19 cellular contexts compared by ENCODE assay signal in the genomic region with DNA sequence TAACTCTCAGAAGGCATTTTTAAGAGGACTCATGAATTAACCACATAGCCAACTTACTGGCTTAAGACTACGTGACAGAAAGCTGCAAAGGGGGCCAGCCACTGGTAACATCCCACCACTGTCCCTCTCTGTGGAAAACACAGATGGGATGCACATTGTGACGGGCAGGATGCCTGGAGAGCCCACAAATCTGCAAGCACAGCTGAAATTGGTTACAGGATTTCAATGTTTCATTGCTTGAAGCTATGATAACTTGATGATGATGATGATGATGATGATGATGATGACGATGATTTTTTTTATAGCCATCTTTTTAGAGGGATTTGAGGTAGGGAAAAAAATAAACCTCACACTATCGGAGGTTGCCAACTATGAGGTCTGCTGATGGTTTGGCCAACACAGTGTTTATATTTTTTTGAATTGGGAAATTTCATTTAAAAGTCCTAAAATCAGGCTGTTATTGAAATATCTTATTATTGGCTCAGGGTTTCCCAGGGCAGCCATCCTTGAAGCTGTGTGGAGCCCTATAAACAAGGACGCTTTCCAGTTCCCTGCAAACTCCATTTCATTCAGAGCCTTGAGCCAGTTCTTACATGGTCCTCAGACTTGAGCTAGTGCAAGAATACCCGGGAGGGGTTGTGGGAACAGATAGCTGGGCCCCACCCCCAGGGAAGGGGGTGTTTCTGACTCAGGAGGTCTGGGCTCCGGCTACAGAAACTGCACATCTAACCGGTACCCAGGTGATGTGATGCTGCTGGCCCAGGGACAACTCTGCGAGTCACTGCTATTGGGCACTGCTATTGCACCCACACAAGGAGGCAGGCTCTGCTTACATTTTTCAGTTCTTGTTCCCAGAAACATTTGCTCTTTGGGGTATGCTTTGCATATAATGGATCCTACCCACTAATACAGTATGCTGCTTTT. TPM values are rescaled to one million over a fixed set of nuclear protein-coding genes. Genes with fewer than 3 reads are reported as not detected.
A peak's percentile ranks its signal among the peaks of the same experiment; 100 is the strongest.
DNase-seq lines count a peak whose midpoint lies in the region; TF ChIP-seq lines count a peak whose summit lies in the region.
"Had no signal": no experiment of that assay in that cellular context is flagged by ENCODE, and none has a peak within 500 bp of the region (broad histone marks: within the 10 kb centered on the region; RNA-seq: fewer than 3 reads in every experiment).

No MANE protein-coding gene starts in this region.

- H3K27me3 ChIP-seq in GM23248 (replicated peaks; ENCODE audit: insufficient read depth) = no peaks in the 10 kb centered on the region
- H3K27me3 ChIP-seq: adrenal gland, esophagus muscularis mucosa, upper lobe of left lung had no signal

- H3K4me1 Mint-ChIP-seq in T-helper 2 cell treated with Interferon-gamma antibody and Interleukin-4, amounts not matched to agents 5 μg/mL and 100 μg/mL, for 36 hours (ENCODE audit: low read depth) = peaks cover 18% of the 10 kb centered on the region

- H3K36me3 Mint-ChIP-seq in T-helper 2 cell treated with Interferon-gamma antibody and Interleukin-4, amounts not matched to agents 5 μg/mL and 100 μg/mL, for 36 hours (ENCODE audit: low read depth) = peaks cover 6% of the 10 kb centered on the region
- H3K36me3 Mint-ChIP-seq: CD4-positive, CD25-positive, alpha-beta regulatory T cell; T-cell had no signal

- in situ Hi-C loops in GM23248 (cut with MboI) = no loop called here

- H3K4me3 ChIP-seq in GM12864 (ENCODE audit: low read depth, low read length) (no peak overlapping the region), GM23248 (no peak overlapping the region)
- H3K4me3 ChIP-seq: adrenal gland, esophagus muscularis mucosa, psoas muscle, upper lobe of left lung had no signal

- peaks cover 26% of the 10 kb centered on the region for H3F3A ChIP-seq in GM23248 (ENCODE audit: insufficient read depth)

- peak; percentile 4 for TF ChIP-seq CTCF in GM12864 (IDR thresholded peaks at IDR 0.05; ENCODE audit: low read depth, low read length, missing control alignments)

- H3K27me3 Mint-ChIP-seq in T-helper 2 cell treated with Interferon-gamma antibody and Interleukin-4, amounts not matched to agents 5 μg/mL and 100 μg/mL, for 36 hours (ENCODE audit: low read depth) = no peaks in the 10 kb centered on the region

- 28 to 29% methylated on average over 9 of the region's 9 CpGs for WGBS in GM23248 (ENCODE audit: low coverage in 1 of 2, low lambda C conversion rate in 2 of 2, missing lambda C conversion rate in 2 of 2), 2 experiments

- no peaks in the 10 kb centered on the region for H3K79me2 ChIP-seq in GM23248 (ENCODE audit: insufficient read depth)

- H3K27ac ChIP-seq in GM23248 = peak overlapping the region; percentile 78
- H3K27ac ChIP-seq: adrenal gland, esophagus muscularis mucosa, psoas muscle, upper lobe of left lung had no signal

- H3K4me1 ChIP-seq in GM23248 (ENCODE audit: insufficient read depth) = peaks cover 24% of the 10 kb centered on the region
- H3K4me1 ChIP-seq: adrenal gland, esophagus muscularis mucosa, psoas muscle had no signal

- no peaks in the 10 kb centered on the region for H4K20me1 ChIP-seq in GM23248 (ENCODE audit: insufficient read depth)

- DNase-seq in GM12864 (ENCODE audit: low read depth) (no peak), GM23248 (peak; percentile 73), posterior cingulate gyrus (peak in 7 of 10 donors; percentile 29 to 89 (median 56)), NCI-H446 treated with DMSO at 0.1 percent for 48 hours (lab: John Stamatoyannopoulos, UW) (no peak), AML-193 (lab: John Stamatoyannopoulos, UW) (no peak)
- peak; percentile 28 for DNase-seq in T-helper 2 cell treated with Interferon-gamma antibody and Interleukin-4, amounts not matched to agents 5 μg/mL and 100 μg/mL, for 36 hours (ENCODE audit: low spot score)
- no peak for DNase-seq in stimulated activated naive CD4-positive, alpha-beta T cell (lab: John Stamatoyannopoulos, UW)
- DNase-seq: activated T-cell treated with anti-CD3 and anti-CD28 coated beads, Interleukin-2, amount 50 U/mL, for 24 hours; hippocampal formation; left colon; MM.1S; NCI-H2081 treated with DMSO at 0.1 percent for 48 hours; psoas muscle; RPMI8226; T-cell; upper lobe of left lung had no signal

- no peak overlapping the region for H3K27ac Mint-ChIP-seq in T-helper 2 cell treated with Interferon-gamma antibody and Interleukin-4, amounts not matched to agents 5 μg/mL and 100 μg/mL, for 36 hours
- H3K27ac Mint-ChIP-seq: T-cell had no signal

- no peaks in the 10 kb centered on the region for H3K36me3 ChIP-seq in GM23248 (ENCODE audit: low read depth)
- H3K36me3 ChIP-seq: adrenal gland, esophagus muscularis mucosa, upper lobe of left lung had no signal

- no peak overlapping the region for H2AFZ ChIP-seq in GM23248

- intact Hi-C loops in posterior cingulate gyrus (cut with DNase I) = no loop called here

- no peak overlapping the region for H3K4me3 Mint-ChIP-seq in T-helper 2 cell treated with Interferon-gamma antibody and Interleukin-4, amounts not matched to agents 5 μg/mL and 100 μg/mL, for 36 hours
- H3K4me3 Mint-ChIP-seq: activated T-cell treated with anti-CD3 and anti-CD28 coated beads, Interleukin-2, amount 50 U/mL, for 24 hours; T-cell had no signal

- H3K9ac ChIP-seq in GM23248 = no peak overlapping the region

- peaks cover 24% of the 10 kb centered on the region for H3K9me3 Mint-ChIP-seq in T-helper 2 cell treated with Interferon-gamma antibody and Interleukin-4, amounts not matched to agents 5 μg/mL and 100 μg/mL, for 36 hours
- H3K9me3 Mint-ChIP-seq: T-cell had no signal

- H3K4me2 ChIP-seq in GM23248 (ENCODE audit: unreplicated experiment) = peak overlapping the region; percentile 24

- no peaks in the 10 kb centered on the region for H3K9me2 ChIP-seq in GM23248 (ENCODE audit: insufficient read depth)

- no peaks in the 10 kb centered on the region for H3K9me3 ChIP-seq in GM23248 (ENCODE audit: low read depth)
- H3K9me3 ChIP-seq: adrenal gland, esophagus muscularis mucosa, upper lobe of left lung had no signal

RNA-seq across cellular contexts. Expression of a gene that starts 27.1 kb away (rescaled TPM):
- total RNA-seq in GM23248 (2014; rRNA removed; shearing (Covaris generic)) = not detected in 2 replicates
- polyA plus RNA-seq in GM23248 (2016; fragmentation: Nextera tagmentation; extraction: Ambion mirVana) = 0.38 and 0.41 TPM in 2 replicates

Comparison
In these comparisons a context has a peak if more than half of its experiments do, and no peak if none do; other contexts are left out.
1. DNase-seq: peak in GM23248 (single experiment), T-helper 2 cell treated with Interferon-gamma antibody and Interleukin-4, amounts not matched to agents 5 μg/mL and 100 μg/mL, for 36 hours (single experiment) and posterior cingulate gyrus (7 of 10); none in GM12864 (single experiment), stimulated activated naive CD4-positive, alpha-beta T cell (0 of 6), NCI-H446 treated with DMSO at 0.1 percent for 48 hours (single experiment) and AML-193 (0 of 2).